In genomic region chr1:153958961-153959260, GRCh38 we compare ENCODE assay signal across 1 cellular context.
TF ChIP-seq lines count a peak whose summit lies in the region.

No MANE protein-coding gene starts in this region.

TF ChIP-seq in GM12878, 131 proteins besides CTCF, POLR2A, EP300 and RAD21:
- TF ChIP-seq E2F8 (IDR thresholded peaks at IDR 0.05; ENCODE audit: low read depth, partially characterized antibody) (peak; percentile 15), ELK1 (IDR thresholded peaks at IDR 0.05; ENCODE audit: low read depth, low read length) (no peak), PRDM15 (CRISPR knock-in tag; IDR thresholded peaks at IDR 0.05) (no peak)
